32 cellular contexts compared by ENCODE assay signal in genomic region chr2:217309056-217309455, GRCh38.
"Had no signal": no experiment of that assay in that cellular context is flagged by ENCODE, and none has a peak within 500 bp of the region (broad histone marks: within the 10 kb centered on the region; RNA-seq: fewer than 3 reads in every experiment).

No MANE protein-coding gene starts in this region.

- DNase-seq: activated effector memory CD4-positive, alpha-beta T cell treated with anti-CD3 and anti-CD28 coated beads, Interleukin-2, amount 50 U/mL, for 16 hours; activated effector memory CD4-positive, alpha-beta T cell treated with Interleukin-2 at 50 U/mL for 16 hours; activated gamma-delta T cell; activated gamma-delta T cell treated with Interleukin-2 at 50 U/mL for 16 hours; activated naive CD4-positive, alpha-beta T cell; activated naive CD4-positive, alpha-beta T cell treated with anti-CD3 and anti-CD28 coated beads for 36 hours; activated naive CD4-positive, alpha-beta T cell treated with anti-CD3 and anti-CD28 coated beads, Interleukin-2, amount 10 ng/mL, durations not matched to agents 7 days and 5 days; activated naive CD4-positive, alpha-beta T cell treated with anti-CD3 and anti-CD28 coated beads, Interleukin-2, amount 50 U/mL, for 16 hours; activated naive CD4-positive, alpha-beta T cell treated with Interleukin-2 at 50 U/mL for 16 hours; activated naive CD8-positive, alpha-beta T cell treated with anti-CD3 and anti-CD28 coated beads for 36 hours; activated naive CD8-positive, alpha-beta T cell treated with anti-CD3 and anti-CD28 coated beads, Interleukin-2, amount 10 ng/mL, durations not matched to agents 7 days and 5 days; activated naive CD8-positive, alpha-beta T cell treated with anti-CD3 and anti-CD28 coated beads, Interleukin-2, amount 50 U/mL, for 24 hours; activated T-cell treated with anti-CD3 and anti-CD28 coated beads, Interleukin-2, amount 50 U/mL, for 1 hour; activated T-cell treated with anti-CD3 and anti-CD28 coated beads, Interleukin-2, amount 50 U/mL, for 24 hours; activated T-cell treated with anti-CD3 and anti-CD28 coated beads, Interleukin-2, amount 50 U/mL, for 4 hours; activated T-cell treated with anti-CD3 and anti-CD28 coated beads, Interleukin-2, amount 50 U/mL, for 48 hours; activated T-cell treated with anti-CD3 and anti-CD28 coated beads, Interleukin-2, amount 50 U/mL, for 72 hours; adrenal gland; amniotic stem cell; amygdala; anterior cingulate cortex; aorta; body of pancreas; brain microvascular endothelial cell; caudate nucleus; central memory CD4-positive, alpha-beta T cell; cerebellar nuclear complex had no signal

- H3K27me3 ChIP-seq: adrenal gland, ascending aorta, body of pancreas, brain microvascular endothelial cell, breast epithelium had no signal

- H3K9me3 ChIP-seq: adrenal gland, ascending aorta, body of pancreas, breast epithelium had no signal

- H3K27ac ChIP-seq: adrenal gland, ascending aorta, body of pancreas, brain microvascular endothelial cell, breast epithelium, cardiac muscle cell had no signal

- H3K4me3 ChIP-seq: adrenal gland, ascending aorta, body of pancreas, breast epithelium, cardiac muscle cell had no signal

- H3K36me3 ChIP-seq: adrenal gland, ascending aorta, brain microvascular endothelial cell, breast epithelium, cardiac muscle cell had no signal

- H3K4me1 ChIP-seq: adrenal gland, ascending aorta, body of pancreas, breast epithelium had no signal

- ATAC-seq: activated naive CD4-positive, alpha-beta T cell treated with anti-CD3 and anti-CD28 coated beads, Interleukin-2, amount 50 U/mL, for 72 hours; activated naive CD8-positive, alpha-beta T cell treated with anti-CD3 and anti-CD28 coated beads, Interleukin-2, amount 50 U/mL, for 24 hours; activated T-cell treated with anti-CD3 and anti-CD28 coated beads, Interleukin-2, amount 50 U/mL, for 4 hours; activated T-cell treated with anti-CD3 and anti-CD28 coated beads, Interleukin-2, amount 50 U/mL, for 72 hours; activated T-helper 17 cell treated with anti-CD3 and anti-CD28 coated beads, Interleukin-2, amount 50 U/mL, for 72 hours; body of pancreas had no signal
